ENCODE assay signal across 8 cellular contexts in genomic region chr13:44969858-44970484, GRCh38. TPM values are rescaled to one million over a fixed set of nuclear protein-coding genes. Genes with fewer than 3 reads are reported as not detected.
A peak's percentile ranks its signal among the peaks of the same experiment; 100 is the strongest.
DNase-seq lines count a peak whose midpoint lies in the region; ATAC-seq, FAIRE-seq and TF ChIP-seq lines count a peak whose summit lies in the region.

No MANE protein-coding gene starts in this region.

- no peak for DNase-seq in Calu3
- peak; percentile 31 for DNase-seq in HTR-8/SVneo (ENCODE audit: insufficient read length, low spot score)
- DNase-seq in RKO (ENCODE audit: low spot score), result peak; percentile 79
- peak; percentile 52 for DNase-seq in fibroblast of gingiva (ENCODE audit: low read depth)
- DNase-seq in neural crest cell (ENCODE audit: low read depth, low spot score), result no peak
- DNase-seq in NCI-H1048 (lab: John Stamatoyannopoulos, UW), result no peak
- DNase-seq in activated naive CD8-positive, alpha-beta T cell treated with anti-CD3 and anti-CD28 coated beads for 36 hours, result no peak

- H3K4me3 Mint-ChIP-seq in Calu3 (ENCODE audit: low read depth, unreplicated experiment) (no peak overlapping the region), neural crest cell (no peak overlapping the region)
- H3K4me3 Mint-ChIP-seq in activated naive CD8-positive, alpha-beta T cell treated with anti-CD3 and anti-CD28 coated beads for 36 hours, result no peak overlapping the region

- no peak for ATAC-seq in HG03378 (IDR thresholded peaks at IDR 0.05; ENCODE audit: unreplicated experiment)

- TF ChIP-seq CTCF in Calu3 (IDR thresholded peaks at IDR 0.05; ENCODE audit: unreplicated experiment) (peak; percentile 36), neural crest cell (conservative IDR thresholded peaks at IDR 0.05) (peak; percentile 92)

- no peak for FAIRE-seq in HTR-8/SVneo (lab: Jason Lieb, UNC)

- no peak overlapping the region for H3K27ac Mint-ChIP-seq in Calu3 (ENCODE audit: unreplicated experiment)
- H3K27ac Mint-ChIP-seq in neural crest cell (ENCODE audit: unreplicated experiment), result no peak overlapping the region
- no peak overlapping the region for H3K27ac Mint-ChIP-seq in activated naive CD8-positive, alpha-beta T cell treated with anti-CD3 and anti-CD28 coated beads for 36 hours

- intact Hi-C loops in Calu3 (cut with micrococcal nuclease; ENCODE audit: unreplicated experiment), result loop anchor here (2.0 to 5.0 kb wide), 2 partner anchors 337 to 487 kb away; no protein-coding TSS in a partner anchor

- CTCF ChIA-PET in Calu3 (lab: Charles Lee), result interaction anchor here (0.6 kb wide), 1 partner anchor 34 kb away, joined by 5 read pairs; no protein-coding TSS in a partner anchor

- BruUV-seq in Calu3 (replicated peaks; lab: Mats Ljungman, UMichigan), result no TSS peak

- no peaks in the 10 kb centered on the region for H3K4me1 Mint-ChIP-seq in Calu3 (ENCODE audit: low read depth, unreplicated experiment)
- H3K4me1 Mint-ChIP-seq in neural crest cell, result no peaks in the 10 kb centered on the region
- H3K4me1 Mint-ChIP-seq in activated naive CD8-positive, alpha-beta T cell treated with anti-CD3 and anti-CD28 coated beads for 36 hours, result no peaks in the 10 kb centered on the region

- H3K9me3 Mint-ChIP-seq in Calu3 (ENCODE audit: low read depth, unreplicated experiment) (no peaks in the 10 kb centered on the region), neural crest cell (no peaks in the 10 kb centered on the region)
- no peaks in the 10 kb centered on the region for H3K9me3 Mint-ChIP-seq in activated naive CD8-positive, alpha-beta T cell treated with anti-CD3 and anti-CD28 coated beads for 36 hours

- H3K27me3 Mint-ChIP-seq in Calu3 (ENCODE audit: unreplicated experiment), result no peaks in the 10 kb centered on the region
- no peaks in the 10 kb centered on the region for H3K27me3 Mint-ChIP-seq in neural crest cell (ENCODE audit: low read depth)
- H3K27me3 Mint-ChIP-seq in activated naive CD8-positive, alpha-beta T cell treated with anti-CD3 and anti-CD28 coated beads for 36 hours, result no peaks in the 10 kb centered on the region

- H3K36me3 Mint-ChIP-seq in Calu3 (ENCODE audit: insufficient read depth, unreplicated experiment) (peaks cover 9% of the 10 kb centered on the region), neural crest cell (ENCODE audit: low read depth) (peaks cover 3% of the 10 kb centered on the region)
- peaks cover 11% of the 10 kb centered on the region for H3K36me3 Mint-ChIP-seq in activated naive CD8-positive, alpha-beta T cell treated with anti-CD3 and anti-CD28 coated beads for 36 hours

RNA-seq across cellular contexts. Expression of gene NUFIP1, which starts 19.3 kb away (rescaled TPM):
- total RNA-seq in Calu3 (2022) (6.6 TPM in 2 replicates), neural crest cell (11.6 and 12.8 TPM in 2 replicates)
- 10 to 100 TPM; 14.1 to 14.4 TPM for total RNA-seq in activated naive CD8-positive, alpha-beta T cell treated with anti-CD3 and anti-CD28 coated beads for 36 hours

RNA-seq across cellular contexts. Expression of gene GPALPP1, which starts 19.4 kb away (rescaled TPM):
- total RNA-seq in Calu3 (2022) (21.7 and 23.1 TPM in 2 replicates), neural crest cell (32.9 and 37.2 TPM in 2 replicates)
- total RNA-seq in activated naive CD8-positive, alpha-beta T cell treated with anti-CD3 and anti-CD28 coated beads for 36 hours, result 10 to 100 TPM; 29.1 to 32.2 TPM

Comparison
In these comparisons a context has a peak if more than half of its experiments do, and no peak if none do; other contexts are left out.
1. DNase-seq: peak in HTR-8/SVneo (single experiment), RKO (single experiment) and fibroblast of gingiva (single experiment); none in Calu3 (single experiment), neural crest cell (single experiment), NCI-H1048 (single experiment) and activated naive CD8-positive, alpha-beta T cell treated with anti-CD3 and anti-CD28 coated beads for 36 hours (single experiment).